29 cellular contexts compared by ENCODE assay signal in genomic region chr2:234286956-234287355, GRCh38.
DNase-seq lines count a peak whose midpoint lies in the region; ATAC-seq and TF ChIP-seq lines count a peak whose summit lies in the region.
"Had no signal": no experiment of that assay in that cellular context is flagged by ENCODE, and none has a peak within 500 bp of the region (broad histone marks: within the 10 kb centered on the region; RNA-seq: fewer than 3 reads in every experiment).

No MANE protein-coding gene starts in this region.

- TF ChIP-seq CTCF in transverse colon (IDR thresholded peaks at IDR 0.05): no peak

- H3K4me1 ChIP-seq in mesenchymal stem cell (ENCODE audit: control insufficient read depth, insufficient read depth, low read depth, low read length) (peaks cover 28% of the 10 kb centered on the region), transverse colon (peaks cover 12 to 49% (median 25%) of the 10 kb centered on the region in 4 donors)

- 93% methylated on average over 3 of the region's 4 CpGs for WGBS in mesenchymal stem cell
- 85 to 91% methylated on average over 4 of the region's 4 CpGs for WGBS in transverse colon (ENCODE audit: low coverage in 1 of 2), 2 donors

- H3K18ac ChIP-seq in mesenchymal stem cell (ENCODE audit: low read depth in 1 of 2, low read length in 2 of 2): peak overlapping the region; percentile 38 to 48

- no peak for TF ChIP-seq POLR2A in transverse colon (IDR thresholded peaks at IDR 0.05)

- in situ Hi-C loops in transverse colon (cut with MboI; ENCODE audit: low pct_ligation_motif_present in 1 of 4, low pct_unique_long_range_greater_than_20kb in 1 of 4, low sequenced_read_pairs in 3 of 4): loop anchor here in 3 of 4 donors (10.0 to 25.0 kb wide), 3 partner anchors 200 to 300 kb away; partner anchors contain the start of gene ARL4C (in 3 of the 3)

- H3K27me3 ChIP-seq in mesenchymal stem cell (ENCODE audit: control insufficient read depth in 1 of 2, insufficient read depth in 1 of 2, low read length in 2 of 2) (no peaks in the 10 kb centered on the region), transverse colon (no peaks in the 10 kb centered on the region)
- H3K27me3 ChIP-seq: testis had no signal

- H3K4me3 ChIP-seq in mesenchymal stem cell (ENCODE audit: insufficient read depth in 1 of 2, low read depth in 1 of 2, low read length in 2 of 2) (no peak overlapping the region), transverse colon (no peak overlapping the region)
- H3K4me3 ChIP-seq: skin epidermis, testis had no signal

- ATAC-seq in T-helper 17 cell: no peak
- no peak for ATAC-seq in activated T-cell treated with anti-CD3 and anti-CD28 coated beads, Interleukin-2, amount 50 U/mL, for 4 hours
- ATAC-seq: activated CD8-positive, alpha-beta T cell treated with anti-CD3 and anti-CD28 coated beads, Interleukin-2, amount 10 ng/mL, durations not matched to agents 7 days and 5 days; esophagus mucosa; left ventricle myocardium superior had no signal

- H3K36me3 ChIP-seq in mesenchymal stem cell (ENCODE audit: control insufficient read depth in 1 of 2, insufficient read depth in 2 of 2, low read depth in 1 of 2, low read length in 2 of 2): peaks cover 0 to 5% of the 10 kb centered on the region in 2 experiments
- no peaks in the 10 kb centered on the region for H3K36me3 ChIP-seq in transverse colon

- no peak for TF ChIP-seq EP300 in transverse colon (IDR thresholded peaks at IDR 0.05; ENCODE audit: low read depth)

- H2BK120ac ChIP-seq in mesenchymal stem cell (ENCODE audit: low read depth, low read length): no peak overlapping the region

- intact Hi-C loops in activated naive CD4-positive, alpha-beta T cell treated with anti-CD3 and anti-CD28 coated beads for 36 hours (cut with micrococcal nuclease): no loop called here
- intact Hi-C loops in transverse colon (cut with DNase I; ENCODE audit: low total_unique reads): no loop called here
- intact Hi-C loops in activated T-helper 1 cell treated with anti-CD3 and anti-CD28 coated beads, Interleukin-12 subunit alpha, Interleukin-12 subunit beta, Interleukin-2, Interleukin-4 antibody, amounts not matched to agents 30 ng/mL and 10 ng/mL and 1 ng/mL, durations not matched to agents 14 hours and 24 hours and 36 hours (cut with micrococcal nuclease): loop anchor here (5.0 kb wide), 1 partner anchor 310 kb away; no protein-coding TSS in a partner anchor

- H3K4me2 ChIP-seq in mesenchymal stem cell (ENCODE audit: low read length, poor library complexity, severe bottlenecking): peak overlapping the region; percentile 35

- H3K9me3 Mint-ChIP-seq in activated naive CD4-positive, alpha-beta T cell treated with anti-CD3 and anti-CD28 coated beads, Interleukin-2, amount 10 ng/mL, durations not matched to agents 7 days and 5 days: peaks cover 13% of the 10 kb centered on the region
- H3K9me3 Mint-ChIP-seq in activated naive CD4-positive, alpha-beta T cell treated with anti-CD3 and anti-CD28 coated beads for 36 hours: no peaks in the 10 kb centered on the region
- H3K9me3 Mint-ChIP-seq in activated T-cell treated with anti-CD3 and anti-CD28 coated beads, Interleukin-2, amount 50 U/mL, for 4 hours: no peaks in the 10 kb centered on the region
- peaks cover 8% of the 10 kb centered on the region for H3K9me3 Mint-ChIP-seq in activated T-helper 1 cell treated with anti-CD3 and anti-CD28 coated beads, Interleukin-12 subunit alpha, Interleukin-12 subunit beta, Interleukin-2, Interleukin-4 antibody, amounts not matched to agents 30 ng/mL and 10 ng/mL and 1 ng/mL, durations not matched to agents 14 hours and 24 hours and 36 hours
- H3K9me3 Mint-ChIP-seq: H9 had no signal

- H3K23ac ChIP-seq in mesenchymal stem cell (ENCODE audit: low read length in 2 of 2): no peak overlapping the region

- no peak overlapping the region for H2AFZ ChIP-seq in mesenchymal stem cell (ENCODE audit: low read depth, low read length)

- H3K27ac Mint-ChIP-seq in activated naive CD4-positive, alpha-beta T cell treated with anti-CD3 and anti-CD28 coated beads, Interleukin-2, amount 10 ng/mL, durations not matched to agents 7 days and 5 days: peak overlapping the region; percentile 11
- H3K27ac Mint-ChIP-seq in activated naive CD4-positive, alpha-beta T cell treated with anti-CD3 and anti-CD28 coated beads for 36 hours: no peak overlapping the region
- H3K27ac Mint-ChIP-seq in T-helper 17 cell: peak overlapping the region; percentile 82
- H3K27ac Mint-ChIP-seq in activated T-helper 1 cell treated with anti-CD3 and anti-CD28 coated beads, Interleukin-12 subunit alpha, Interleukin-12 subunit beta, Interleukin-2, Interleukin-4 antibody, amounts not matched to agents 30 ng/mL and 10 ng/mL and 1 ng/mL, durations not matched to agents 14 hours and 24 hours and 36 hours: no peak overlapping the region
- H3K27ac Mint-ChIP-seq: activated CD8-positive, alpha-beta T cell treated with anti-CD3 and anti-CD28 coated beads, Interleukin-2, amount 10 ng/mL, durations not matched to agents 7 days and 5 days; H9; naive B cell; stimulated activated naive CD8-positive, alpha-beta T cell treated with anti-CD3 and anti-CD28 coated beads, Interleukin-15, Interleukin-2, amounts not matched to agents 100 ng/mL and 50 ng/mL, for 24 hours had no signal

- no peak overlapping the region for H2BK15ac ChIP-seq in mesenchymal stem cell (ENCODE audit: low read depth, poor library complexity, severe bottlenecking)

- peaks cover 35% of the 10 kb centered on the region for H3K36me3 Mint-ChIP-seq in activated naive CD4-positive, alpha-beta T cell treated with anti-CD3 and anti-CD28 coated beads, Interleukin-2, amount 10 ng/mL, durations not matched to agents 7 days and 5 days
- H3K36me3 Mint-ChIP-seq in activated naive CD4-positive, alpha-beta T cell treated with anti-CD3 and anti-CD28 coated beads for 36 hours (ENCODE audit: low read depth): no peaks in the 10 kb centered on the region
- H3K36me3 Mint-ChIP-seq in T-helper 17 cell (ENCODE audit: low read depth): no peaks in the 10 kb centered on the region
- no peaks in the 10 kb centered on the region for H3K36me3 Mint-ChIP-seq in activated T-cell treated with anti-CD3 and anti-CD28 coated beads, Interleukin-2, amount 50 U/mL, for 4 hours (ENCODE audit: insufficient read depth)
- peaks cover 21% of the 10 kb centered on the region for H3K36me3 Mint-ChIP-seq in activated T-helper 1 cell treated with anti-CD3 and anti-CD28 coated beads, Interleukin-12 subunit alpha, Interleukin-12 subunit beta, Interleukin-2, Interleukin-4 antibody, amounts not matched to agents 30 ng/mL and 10 ng/mL and 1 ng/mL, durations not matched to agents 14 hours and 24 hours and 36 hours (ENCODE audit: low read depth)
- H3K36me3 Mint-ChIP-seq: naive B cell had no signal

- H2AK5ac ChIP-seq in mesenchymal stem cell (ENCODE audit: low read length, severe bottlenecking): peak overlapping the region; percentile 69

- no peak overlapping the region for H3K4ac ChIP-seq in mesenchymal stem cell (ENCODE audit: low read depth in 1 of 2, low read length in 2 of 2)

- no peak overlapping the region for H2BK12ac ChIP-seq in mesenchymal stem cell (ENCODE audit: low read length in 2 of 2)

- no peak for DNase-seq in activated naive CD4-positive, alpha-beta T cell treated with anti-CD3 and anti-CD28 coated beads, Interleukin-2, amount 10 ng/mL, durations not matched to agents 7 days and 5 days
- DNase-seq in activated naive CD4-positive, alpha-beta T cell treated with anti-CD3 and anti-CD28 coated beads for 36 hours: no peak
- DNase-seq in T-helper 17 cell (no peak), mesenchymal stem cell (no peak), transverse colon (no peak), SIG-M5 (lab: John Stamatoyannopoulos, UW) (no peak)
- DNase-seq in activated T-cell treated with anti-CD3 and anti-CD28 coated beads, Interleukin-2, amount 50 U/mL, for 4 hours: no peak
- DNase-seq in activated T-helper 1 cell treated with anti-CD3 and anti-CD28 coated beads, Interleukin-12 subunit alpha, Interleukin-12 subunit beta, Interleukin-2, Interleukin-4 antibody, amounts not matched to agents 30 ng/mL and 10 ng/mL and 1 ng/mL, durations not matched to agents 14 hours and 24 hours and 36 hours (ENCODE audit: low spot score): no peak
- DNase-seq: activated CD4-positive, alpha-beta T cell treated with anti-CD3 and anti-CD28 coated beads for 4 hours; activated CD8-positive, alpha-beta T cell treated with anti-CD3 and anti-CD28 coated beads, Interleukin-2, amount 10 ng/mL, durations not matched to agents 7 days and 5 days; activated effector memory CD4-positive, alpha-beta T cell treated with anti-CD3 and anti-CD28 coated beads, Interleukin-2, amount 50 U/mL, for 16 hours; activated T-cell treated with anti-CD3 and anti-CD28 coated beads for 4 hours; cerebellar nuclear complex; H9; Karpas-422; left ventricle myocardium superior; MV-4-11; naive B cell; NCI-H1436; NCI-H2081 treated with DMSO at 0.1 percent for 48 hours; NCI-H345; NCI-H748 treated with DMSO at 0.1 percent for 48 hours; SW 1271; T-helper 9 cell; testis had no signal

- no peak overlapping the region for H3K14ac ChIP-seq in mesenchymal stem cell (ENCODE audit: low read length in 2 of 2)

- peak overlapping the region; percentile 40 for H2BK5ac ChIP-seq in mesenchymal stem cell (ENCODE audit: low read depth, low read length, poor library complexity, severe bottlenecking)

- H3K9ac ChIP-seq in mesenchymal stem cell (ENCODE audit: low read length): no peak overlapping the region

- H3K27me3 Mint-ChIP-seq in activated naive CD4-positive, alpha-beta T cell treated with anti-CD3 and anti-CD28 coated beads, Interleukin-2, amount 10 ng/mL, durations not matched to agents 7 days and 5 days: no peaks in the 10 kb centered on the region
- no peaks in the 10 kb centered on the region for H3K27me3 Mint-ChIP-seq in activated naive CD4-positive, alpha-beta T cell treated with anti-CD3 and anti-CD28 coated beads for 36 hours (ENCODE audit: low read depth)
- H3K27me3 Mint-ChIP-seq in T-helper 17 cell: no peaks in the 10 kb centered on the region
- no peaks in the 10 kb centered on the region for H3K27me3 Mint-ChIP-seq in activated T-cell treated with anti-CD3 and anti-CD28 coated beads, Interleukin-2, amount 50 U/mL, for 4 hours (ENCODE audit: low read depth)
- H3K27me3 Mint-ChIP-seq in activated T-helper 1 cell treated with anti-CD3 and anti-CD28 coated beads, Interleukin-12 subunit alpha, Interleukin-12 subunit beta, Interleukin-2, Interleukin-4 antibody, amounts not matched to agents 30 ng/mL and 10 ng/mL and 1 ng/mL, durations not matched to agents 14 hours and 24 hours and 36 hours (ENCODE audit: insufficient read depth): no peaks in the 10 kb centered on the region

- H4K91ac ChIP-seq in mesenchymal stem cell (ENCODE audit: low read length): no peak overlapping the region

- H3K27ac ChIP-seq in mesenchymal stem cell (ENCODE audit: low read length, poor library complexity, severe bottlenecking): peak overlapping the region; percentile 96
- H3K27ac ChIP-seq in transverse colon: peak overlapping the region; percentile 41 to 58 (median 52)
- H3K27ac ChIP-seq: HL-60, testis had no signal

- peaks cover 14% of the 10 kb centered on the region for H3K79me1 ChIP-seq in mesenchymal stem cell (replicated peaks; ENCODE audit: low read length, poor library complexity, severe bottlenecking)

- H3K9me3 ChIP-seq in T-helper 17 cell (ENCODE audit: control insufficient read depth, low read length, poor library complexity, severe bottlenecking): no peaks in the 10 kb centered on the region
- no peaks in the 10 kb centered on the region for H3K9me3 ChIP-seq in mesenchymal stem cell (ENCODE audit: control insufficient read depth, low read length)
- H3K9me3 ChIP-seq in transverse colon: no peaks in the 10 kb centered on the region
- H3K9me3 ChIP-seq: testis had no signal

- H3K4me1 Mint-ChIP-seq in activated naive CD4-positive, alpha-beta T cell treated with anti-CD3 and anti-CD28 coated beads, Interleukin-2, amount 10 ng/mL, durations not matched to agents 7 days and 5 days: peaks cover 78% of the 10 kb centered on the region
- H3K4me1 Mint-ChIP-seq in activated naive CD4-positive, alpha-beta T cell treated with anti-CD3 and anti-CD28 coated beads for 36 hours (ENCODE audit: low read depth): peaks cover 53% of the 10 kb centered on the region
- peaks cover 33% of the 10 kb centered on the region for H3K4me1 Mint-ChIP-seq in T-helper 17 cell
- peaks cover 63% of the 10 kb centered on the region for H3K4me1 Mint-ChIP-seq in activated T-cell treated with anti-CD3 and anti-CD28 coated beads, Interleukin-2, amount 50 U/mL, for 4 hours (ENCODE audit: low read depth)
- peaks cover 86% of the 10 kb centered on the region for H3K4me1 Mint-ChIP-seq in activated T-helper 1 cell treated with anti-CD3 and anti-CD28 coated beads, Interleukin-12 subunit alpha, Interleukin-12 subunit beta, Interleukin-2, Interleukin-4 antibody, amounts not matched to agents 30 ng/mL and 10 ng/mL and 1 ng/mL, durations not matched to agents 14 hours and 24 hours and 36 hours (ENCODE audit: low read depth)

- H4K8ac ChIP-seq in mesenchymal stem cell (ENCODE audit: low read length): no peak overlapping the region

- CTCF ChIA-PET in activated naive CD4-positive, alpha-beta T cell treated with anti-CD3 and anti-CD28 coated beads, Interleukin-2, amount 10 ng/mL, durations not matched to agents 7 days and 5 days (lab: Charles Lee): interaction anchor here (1.8 kb wide), 1 partner anchor 152 kb away, joined by 4 read pairs; no protein-coding TSS in a partner anchor
- CTCF ChIA-PET in activated naive CD4-positive, alpha-beta T cell treated with anti-CD3 and anti-CD28 coated beads for 36 hours (lab: Charles Lee): interaction anchor here (0.7 kb wide), 1 partner anchor 150 kb away, joined by 3 read pairs; no protein-coding TSS in a partner anchor

- no peak overlapping the region for H3K4me3 Mint-ChIP-seq in activated naive CD4-positive, alpha-beta T cell treated with anti-CD3 and anti-CD28 coated beads, Interleukin-2, amount 10 ng/mL, durations not matched to agents 7 days and 5 days
- no peak overlapping the region for H3K4me3 Mint-ChIP-seq in activated naive CD4-positive, alpha-beta T cell treated with anti-CD3 and anti-CD28 coated beads for 36 hours
- no peak overlapping the region for H3K4me3 Mint-ChIP-seq in T-helper 17 cell
- H3K4me3 Mint-ChIP-seq in activated T-cell treated with anti-CD3 and anti-CD28 coated beads, Interleukin-2, amount 50 U/mL, for 4 hours: no peak overlapping the region
- H3K4me3 Mint-ChIP-seq in activated T-helper 1 cell treated with anti-CD3 and anti-CD28 coated beads, Interleukin-12 subunit alpha, Interleukin-12 subunit beta, Interleukin-2, Interleukin-4 antibody, amounts not matched to agents 30 ng/mL and 10 ng/mL and 1 ng/mL, durations not matched to agents 14 hours and 24 hours and 36 hours: no peak overlapping the region
- H3K4me3 Mint-ChIP-seq: activated CD8-positive, alpha-beta T cell treated with anti-CD3 and anti-CD28 coated beads, Interleukin-2, amount 10 ng/mL, durations not matched to agents 7 days and 5 days; H9; naive B cell; stimulated activated naive CD8-positive, alpha-beta T cell treated with anti-CD3 and anti-CD28 coated beads, Interleukin-15, Interleukin-2, amounts not matched to agents 100 ng/mL and 50 ng/mL, for 24 hours had no signal

Comparison
In these comparisons a context has a peak if more than half of its experiments do, and no peak if none do; other contexts are left out.
1. H3K27ac Mint-ChIP-seq: peak in activated naive CD4-positive, alpha-beta T cell treated with anti-CD3 and anti-CD28 coated beads, Interleukin-2, amount 10 ng/mL, durations not matched to agents 7 days and 5 days (single experiment) and T-helper 17 cell (single experiment); none in activated naive CD4-positive, alpha-beta T cell treated with anti-CD3 and anti-CD28 coated beads for 36 hours (single experiment) and activated T-helper 1 cell treated with anti-CD3 and anti-CD28 coated beads, Interleukin-12 subunit alpha, Interleukin-12 subunit beta, Interleukin-2, Interleukin-4 antibody, amounts not matched to agents 30 ng/mL and 10 ng/mL and 1 ng/mL, durations not matched to agents 14 hours and 24 hours and 36 hours (single experiment).